In the genomic region with DNA sequence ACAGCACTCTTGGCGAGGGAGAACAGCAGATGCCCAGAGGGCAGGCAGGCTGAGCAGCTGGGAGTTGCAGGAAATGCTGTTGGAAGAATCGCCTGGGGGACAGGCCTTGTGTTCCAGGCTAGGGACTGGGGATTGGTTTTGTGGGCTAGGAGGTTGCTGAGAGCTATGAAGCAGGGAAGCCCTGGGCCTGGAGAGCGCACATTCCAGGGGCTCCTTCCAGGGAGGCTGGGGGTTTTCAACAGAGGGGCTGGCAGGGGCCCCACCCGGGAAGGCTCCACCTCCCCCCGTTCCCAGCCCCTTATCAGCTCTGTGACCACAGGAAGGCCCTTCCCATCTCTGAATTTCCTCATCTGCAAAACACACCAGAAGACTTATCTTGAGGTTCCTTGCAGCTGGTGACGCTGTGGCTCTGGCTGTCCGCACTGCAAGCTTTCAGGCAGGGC, we compare ENCODE assay signal across 13 cellular contexts. TPM values are rescaled to one million over a fixed set of nuclear protein-coding genes. Genes with fewer than 3 reads are reported as not detected.
DNase-seq lines count a peak whose midpoint lies in the region; ATAC-seq lines count a peak whose summit lies in the region.
"Had no signal": no experiment of that assay in that cellular context is flagged by ENCODE, and none has a peak within 500 bp of the region (broad histone marks: within the 10 kb centered on the region; RNA-seq: fewer than 3 reads in every experiment).

No MANE protein-coding gene starts in this region.

- H3K27ac ChIP-seq in BLaER1 treated with 17β-estradiol and CSF1 and Interleukin-3, amounts not matched to agents 10 nM and 100 nM, result peak overlapping the region in 2 of 11 experiments; percentile 19 to 35; a peak in 3 of 22 replicates
- H3K27ac ChIP-seq in mesodermal cell (ENCODE audit: low read depth, low read length, severe bottlenecking), result peak overlapping the region; percentile 36
- H3K27ac ChIP-seq: GM23248, parathyroid adenoma had no signal

- H3K4me2 ChIP-seq in BLaER1 treated with 17β-estradiol and CSF1 and Interleukin-3, amounts not matched to agents 10 nM and 100 nM, result peak overlapping the region; percentile 25 to 76 (median 55)

- H3K27me3 ChIP-seq in BLaER1 treated with 17β-estradiol and CSF1 and Interleukin-3, amounts not matched to agents 10 nM and 100 nM, result no peaks in the 10 kb centered on the region

- no peaks in the 10 kb centered on the region for H3K36me3 ChIP-seq in BLaER1 treated with 17β-estradiol and CSF1 and Interleukin-3, amounts not matched to agents 10 nM and 100 nM
- peaks cover 4% of the 10 kb centered on the region for H3K36me3 ChIP-seq in mesodermal cell (ENCODE audit: control insufficient read depth, insufficient read depth, low read length)

- H3K27me3 Mint-ChIP-seq in effector memory CD8-positive, alpha-beta T cell, result no peaks in the 10 kb centered on the region

- peaks cover 12 to 27% (median 20%) of the 10 kb centered on the region in 10 experiments; a peak in 19 of 20 replicates for H3K4me1 ChIP-seq in BLaER1 treated with 17β-estradiol and CSF1 and Interleukin-3, amounts not matched to agents 10 nM and 100 nM
- H3K4me1 ChIP-seq in mesodermal cell (ENCODE audit: control insufficient read depth, insufficient read depth, low read length, poor library complexity, severe bottlenecking), result peaks cover 31% of the 10 kb centered on the region
- H3K4me1 ChIP-seq: parathyroid adenoma had no signal

- H3K9me3 Mint-ChIP-seq in effector memory CD8-positive, alpha-beta T cell, result no peaks in the 10 kb centered on the region
- H3K9me3 Mint-ChIP-seq: memory B cell had no signal

- ATAC-seq in effector memory CD8-positive, alpha-beta T cell (replicated peaks), result no peak

- H3K36me3 Mint-ChIP-seq in effector memory CD8-positive, alpha-beta T cell (ENCODE audit: insufficient read depth), result peaks cover 6% of the 10 kb centered on the region
- H3K36me3 Mint-ChIP-seq: memory B cell had no signal

- H3K4me3 ChIP-seq in BLaER1 treated with 17β-estradiol and CSF1 and Interleukin-3, amounts not matched to agents 10 nM and 100 nM, result no peak overlapping the region
- H3K4me3 ChIP-seq in mesodermal cell (ENCODE audit: extremely low read depth, insufficient read depth, low read length, poor library complexity, severe bottlenecking), result no peak overlapping the region
- H3K4me3 ChIP-seq: GM23248 had no signal

- H4K20me1 ChIP-seq in BLaER1 treated with 17β-estradiol and CSF1 and Interleukin-3, amounts not matched to agents 10 nM and 100 nM, result no peaks in the 10 kb centered on the region

- 57 to 64% methylated on average over 4 to 5 of the region's 7 CpGs for WGBS in mesodermal cell (ENCODE audit: insufficient coverage in 2 of 2), 2 experiments

- H3K27ac Mint-ChIP-seq in effector memory CD8-positive, alpha-beta T cell, result peak overlapping the region; percentile 73 to 78
- H3K27ac Mint-ChIP-seq: memory B cell had no signal

- DNase-seq in NCI-H146 treated with DMSO at 0.1 percent for 48 hours (lab: John Stamatoyannopoulos, UW; ENCODE audit: unreplicated experiment) (peak; percentile 27), germinal center (ENCODE audit: low spot score) (no peak), NCI-H2029 (lab: John Stamatoyannopoulos, UW) (no peak), DMS114 treated with DMSO at 0.1 percent for 48 hours (lab: John Stamatoyannopoulos, UW; ENCODE audit: unreplicated experiment) (no peak), AG08395 (ENCODE audit: low spot score) (no peak)
- DNase-seq in effector memory CD8-positive, alpha-beta T cell, result no peak
- DNase-seq: activated CD4-positive, alpha-beta T cell treated with anti-CD3 and anti-CD28 coated beads, Interleukin-2, amount 50 U/mL, for 48 hours; DMS79 treated with DMSO at 0.1 percent for 48 hours; GM23248 had no signal

- no peak overlapping the region for H3K4me3 Mint-ChIP-seq in effector memory CD8-positive, alpha-beta T cell
- H3K4me3 Mint-ChIP-seq: memory B cell had no signal

- H3K9ac ChIP-seq in BLaER1 treated with 17β-estradiol and CSF1 and Interleukin-3, amounts not matched to agents 10 nM and 100 nM, result peak overlapping the region in 5 of 11 experiments; percentile 0 to 33 (median 21); a peak in 2 of 22 replicates
- H3K9ac ChIP-seq: GM23248, parathyroid adenoma had no signal

- H3K9me3 ChIP-seq in BLaER1 treated with 17β-estradiol and CSF1 and Interleukin-3, amounts not matched to agents 10 nM and 100 nM (replicated peaks in 1 of 11), result peaks cover 0 to 11% (median 9%) of the 10 kb centered on the region in 11 experiments; a peak in 14 of 22 replicates
- no peaks in the 10 kb centered on the region for H3K9me3 ChIP-seq in mesodermal cell (ENCODE audit: control insufficient read depth, low read length)

- H3K4me1 Mint-ChIP-seq in effector memory CD8-positive, alpha-beta T cell (ENCODE audit: low read depth in 2 of 2), result peaks cover 0 to 1% of the 10 kb centered on the region in 2 donors

RNA-seq across cellular contexts. Expression of gene WNT11, which starts 21.7 kb away (rescaled TPM):
- polyA plus RNA-seq in mesodermal cell (2013, experiment 1 of 2), result 11.6 TPM
- polyA plus RNA-seq in mesodermal cell (2013, experiment 2 of 2), result 11.3 TPM
- polyA plus RNA-seq: GM23248 had no signal
